Comparison of ENCODE assay signal across 1 cellular context in genomic region chr3:129593595-129594339, GRCh38.
TF ChIP-seq lines count a peak whose summit lies in the region.

No MANE protein-coding gene starts in this region.

TF ChIP-seq in HepG2, 621 proteins besides CTCF, POLR2A, EP300 and RAD21 (continued from another document and continues in another):
- TF ChIP-seq U2AF1 (optimal IDR thresholded peaks at IDR 0.05; ENCODE audit: low read depth, low read length), result no peak
- peak; percentile 55; the same call in 1 of the 2 replicates for TF ChIP-seq ZNF644 (CRISPR knock-in tag; IDR thresholded peaks at IDR 0.05; ENCODE audit: low read depth)
- peak; percentile 50; the same call in 1 of the 3 replicates for TF ChIP-seq MXI1 (IDR thresholded peaks at IDR 0.05; ENCODE audit: borderline replicate concordance, low read depth, low read length)
- peak; percentile 96 for TF ChIP-seq HNRNPL (IDR thresholded peaks at IDR 0.05; ENCODE audit: low read depth, low read length)
- no peak for TF ChIP-seq GTF3A (CRISPR knock-in tag; conservative IDR thresholded peaks at IDR 0.05)
- TF ChIP-seq, protein P1, sequence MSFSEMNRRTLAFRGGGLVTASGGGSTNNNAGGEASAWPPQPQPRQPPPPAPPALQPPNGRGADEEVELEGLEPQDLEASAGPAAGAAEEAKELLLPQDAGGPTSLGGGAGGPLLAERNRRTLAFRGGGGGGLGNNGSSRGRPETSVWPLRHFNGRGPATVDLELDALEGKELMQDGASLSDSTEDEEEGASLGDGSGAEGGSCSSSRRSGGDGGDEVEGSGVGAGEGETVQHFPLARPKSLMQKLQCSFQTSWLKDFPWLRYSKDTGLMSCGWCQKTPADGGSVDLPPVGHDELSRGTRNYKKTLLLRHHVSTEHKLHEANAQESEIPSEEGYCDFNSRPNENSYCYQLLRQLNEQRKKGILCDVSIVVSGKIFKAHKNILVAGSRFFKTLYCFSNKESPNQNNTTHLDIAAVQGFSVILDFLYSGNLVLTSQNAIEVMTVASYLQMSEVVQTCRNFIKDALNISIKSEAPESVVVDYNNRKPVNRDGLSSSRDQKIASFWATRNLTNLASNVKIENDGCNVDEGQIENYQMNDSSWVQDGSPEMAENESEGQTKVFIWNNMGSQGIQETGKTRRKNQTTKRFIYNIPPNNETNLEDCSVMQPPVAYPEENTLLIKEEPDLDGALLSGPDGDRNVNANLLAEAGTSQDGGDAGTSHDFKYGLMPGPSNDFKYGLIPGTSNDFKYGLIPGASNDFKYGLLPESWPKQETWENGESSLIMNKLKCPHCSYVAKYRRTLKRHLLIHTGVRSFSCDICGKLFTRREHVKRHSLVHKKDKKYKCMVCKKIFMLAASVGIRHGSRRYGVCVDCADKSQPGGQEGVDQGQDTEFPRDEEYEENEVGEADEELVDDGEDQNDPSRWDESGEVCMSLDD (CRISPR knock-in tag; IDR thresholded peaks at IDR 0.05; ENCODE audit: borderline replicate concordance), result peak; percentile 75; the same call in 1 of the 2 replicates
- no peak for TF ChIP-seq SMYD3 (CRISPR knock-in tag; IDR thresholded peaks at IDR 0.05)
- no peak for TF ChIP-seq CENPX (CRISPR knock-in tag; IDR thresholded peaks at IDR 0.05)
- peak; percentile 56; the same call in 1 of the 2 replicates for TF ChIP-seq ZNF788 (CRISPR knock-in tag; IDR thresholded peaks at IDR 0.05; ENCODE audit: borderline replicate concordance)
- TF ChIP-seq TEF (CRISPR knock-in tag; IDR thresholded peaks at IDR 0.05), result no peak
- TF ChIP-seq POGZ (CRISPR knock-in tag; IDR thresholded peaks at IDR 0.05), result peak; percentile 38; the same call in 1 of the 2 replicates
- no peak for TF ChIP-seq ZNF274 (CRISPR knock-in tag; IDR thresholded peaks at IDR 0.05)
- no peak for TF ChIP-seq RFXANK (CRISPR knock-in tag; IDR thresholded peaks at IDR 0.05)
- no peak for TF ChIP-seq SNAPC2 (CRISPR knock-in tag; IDR thresholded peaks at IDR 0.05)
- TF ChIP-seq PPARG (CRISPR knock-in tag; conservative IDR thresholded peaks at IDR 0.05), result 0 out of 2 replicates have a peak, but pooled peaks have one; percentile 43
- peak; percentile 37; the same call in 1 of the 2 replicates for TF ChIP-seq ZNF605 (CRISPR knock-in tag; IDR thresholded peaks at IDR 0.05)
- TF ChIP-seq ZFP36L2 (CRISPR knock-in tag; IDR thresholded peaks at IDR 0.05), result no peak
- TF ChIP-seq SRSF1 (optimal IDR thresholded peaks at IDR 0.05; ENCODE audit: low read depth, low read length), result no peak
- TF ChIP-seq, protein P2, sequence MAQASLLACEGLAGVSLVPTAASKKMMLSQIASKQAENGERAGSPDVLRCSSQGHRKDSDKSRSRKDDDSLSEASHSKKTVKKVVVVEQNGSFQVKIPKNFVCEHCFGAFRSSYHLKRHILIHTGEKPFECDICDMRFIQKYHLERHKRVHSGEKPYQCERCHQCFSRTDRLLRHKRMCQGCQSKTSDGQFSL (CRISPR knock-in tag; IDR thresholded peaks at IDR 0.05), result no peak
- peak; percentile 81; the same call in 1 of the 2 replicates for TF ChIP-seq MTA1 (CRISPR knock-in tag; IDR thresholded peaks at IDR 0.05; ENCODE audit: borderline replicate concordance)
- TF ChIP-seq ZNF414 (CRISPR knock-in tag; IDR thresholded peaks at IDR 0.05), result no peak
- TF ChIP-seq NR1H2 (CRISPR knock-in tag; IDR thresholded peaks at IDR 0.05; ENCODE audit: borderline replicate concordance, low read depth), result no peak
- TF ChIP-seq ZNF563 (CRISPR knock-in tag; IDR thresholded peaks at IDR 0.05), result no peak
- TF ChIP-seq, protein P3, sequence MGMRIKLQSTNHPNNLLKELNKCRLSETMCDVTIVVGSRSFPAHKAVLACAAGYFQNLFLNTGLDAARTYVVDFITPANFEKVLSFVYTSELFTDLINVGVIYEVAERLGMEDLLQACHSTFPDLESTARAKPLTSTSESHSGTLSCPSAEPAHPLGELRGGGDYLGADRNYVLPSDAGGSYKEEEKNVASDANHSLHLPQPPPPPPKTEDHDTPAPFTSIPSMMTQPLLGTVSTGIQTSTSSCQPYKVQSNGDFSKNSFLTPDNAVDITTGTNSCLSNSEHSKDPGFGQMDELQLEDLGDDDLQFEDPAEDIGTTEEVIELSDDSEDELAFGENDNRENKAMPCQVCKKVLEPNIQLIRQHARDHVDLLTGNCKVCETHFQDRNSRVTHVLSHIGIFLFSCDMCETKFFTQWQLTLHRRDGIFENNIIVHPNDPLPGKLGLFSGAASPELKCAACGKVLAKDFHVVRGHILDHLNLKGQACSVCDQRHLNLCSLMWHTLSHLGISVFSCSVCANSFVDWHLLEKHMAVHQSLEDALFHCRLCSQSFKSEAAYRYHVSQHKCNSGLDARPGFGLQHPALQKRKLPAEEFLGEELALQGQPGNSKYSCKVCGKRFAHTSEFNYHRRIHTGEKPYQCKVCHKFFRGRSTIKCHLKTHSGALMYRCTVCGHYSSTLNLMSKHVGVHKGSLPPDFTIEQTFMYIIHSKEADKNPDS (CRISPR knock-in tag; IDR thresholded peaks at IDR 0.05), result no peak
- peak; percentile 56; the same call in 1 of the 2 replicates for TF ChIP-seq ZNF350 (CRISPR knock-in tag; IDR thresholded peaks at IDR 0.05; ENCODE audit: borderline replicate concordance, low read depth)
- peak; percentile 32 for TF ChIP-seq SKI (IDR thresholded peaks at IDR 0.05; ENCODE audit: partially characterized antibody)
- no peak for TF ChIP-seq SMAD9 (CRISPR knock-in tag; IDR thresholded peaks at IDR 0.05)
- TF ChIP-seq ATM (IDR thresholded peaks at IDR 0.05; ENCODE audit: borderline replicate concordance), result no peak
- no peak for TF ChIP-seq ZNF761 (CRISPR knock-in tag; conservative IDR thresholded peaks at IDR 0.05)
- no peak for TF ChIP-seq PHB2 (IDR thresholded peaks at IDR 0.05; ENCODE audit: partially characterized antibody)
- TF ChIP-seq AFF4 (CRISPR knock-in tag; IDR thresholded peaks at IDR 0.05), result no peak; the same call in 1 of the 2 replicates
- TF ChIP-seq, protein P4, sequence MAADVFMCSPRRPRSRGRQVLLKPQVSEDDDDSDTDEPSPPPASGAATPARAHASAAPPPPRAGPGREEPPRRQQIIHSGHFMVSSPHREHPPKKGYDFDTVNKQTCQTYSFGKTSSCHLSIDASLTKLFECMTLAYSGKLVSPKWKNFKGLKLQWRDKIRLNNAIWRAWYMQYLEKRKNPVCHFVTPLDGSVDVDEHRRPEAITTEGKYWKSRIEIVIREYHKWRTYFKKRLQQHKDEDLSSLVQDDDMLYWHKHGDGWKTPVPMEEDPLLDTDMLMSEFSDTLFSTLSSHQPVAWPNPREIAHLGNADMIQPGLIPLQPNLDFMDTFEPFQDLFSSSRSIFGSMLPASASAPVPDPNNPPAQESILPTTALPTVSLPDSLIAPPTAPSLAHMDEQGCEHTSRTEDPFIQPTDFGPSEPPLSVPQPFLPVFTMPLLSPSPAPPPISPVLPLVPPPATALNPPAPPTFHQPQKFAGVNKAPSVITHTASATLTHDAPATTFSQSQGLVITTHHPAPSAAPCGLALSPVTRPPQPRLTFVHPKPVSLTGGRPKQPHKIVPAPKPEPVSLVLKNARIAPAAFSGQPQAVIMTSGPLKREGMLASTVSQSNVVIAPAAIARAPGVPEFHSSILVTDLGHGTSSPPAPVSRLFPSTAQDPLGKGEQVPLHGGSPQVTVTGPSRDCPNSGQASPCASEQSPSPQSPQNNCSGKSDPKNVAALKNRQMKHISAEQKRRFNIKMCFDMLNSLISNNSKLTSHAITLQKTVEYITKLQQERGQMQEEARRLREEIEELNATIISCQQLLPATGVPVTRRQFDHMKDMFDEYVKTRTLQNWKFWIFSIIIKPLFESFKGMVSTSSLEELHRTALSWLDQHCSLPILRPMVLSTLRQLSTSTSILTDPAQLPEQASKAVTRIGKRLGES (CRISPR knock-in tag; IDR thresholded peaks at IDR 0.05; ENCODE audit: borderline replicate concordance), result no peak
- peak; percentile 82; the same call in 1 of the 2 replicates for TF ChIP-seq ZNF431 (CRISPR knock-in tag; IDR thresholded peaks at IDR 0.05; ENCODE audit: borderline replicate concordance, low read depth)
- no peak for TF ChIP-seq HNRNPUL1 (IDR thresholded peaks at IDR 0.05; ENCODE audit: low read depth, low read length)
- TF ChIP-seq TARDBP (CRISPR knock-in tag; IDR thresholded peaks at IDR 0.05), result peak; percentile 90
- no peak for TF ChIP-seq ZNF816 (CRISPR knock-in tag; IDR thresholded peaks at IDR 0.05; ENCODE audit: borderline replicate concordance)
- TF ChIP-seq SAFB2 (CRISPR knock-in tag; IDR thresholded peaks at IDR 0.05; ENCODE audit: borderline replicate concordance, low read depth), result no peak
- peak; percentile 61; the same call in 1 of the 2 replicates for TF ChIP-seq DPF2 (CRISPR knock-in tag; IDR thresholded peaks at IDR 0.05; ENCODE audit: borderline replicate concordance, low read depth)
- no peak for TF ChIP-seq SRSF9 (IDR thresholded peaks at IDR 0.05; ENCODE audit: borderline replicate concordance, insufficient read depth, low read depth, low read length, poor library complexity, severe bottlenecking)
- TF ChIP-seq TCF7 (IDR thresholded peaks at IDR 0.05; ENCODE audit: low read depth), result peak; percentile 83
- no peak for TF ChIP-seq PLRG1 (conservative IDR thresholded peaks at IDR 0.05)
- TF ChIP-seq ZEB1 (IDR thresholded peaks at IDR 0.05; ENCODE audit: insufficient replicate concordance, low read depth), result peak; percentile 87
- no peak for TF ChIP-seq MATR3 (CRISPR knock-in tag; IDR thresholded peaks at IDR 0.05)
- TF ChIP-seq HNRNPLL (IDR thresholded peaks at IDR 0.05; ENCODE audit: low read depth, low read length, poor library complexity, severe bottlenecking), result peak; percentile 55
- TF ChIP-seq ZFP90 (CRISPR knock-in tag; IDR thresholded peaks at IDR 0.05; ENCODE audit: borderline replicate concordance), result no peak; the same call in 1 of the 2 replicates
- no peak for TF ChIP-seq ZBTB8A (CRISPR knock-in tag; IDR thresholded peaks at IDR 0.05; ENCODE audit: borderline replicate concordance, low read depth)
- no peak for TF ChIP-seq ZNF75D (CRISPR knock-in tag; IDR thresholded peaks at IDR 0.05; ENCODE audit: borderline replicate concordance)
- TF ChIP-seq ZNF704 (CRISPR knock-in tag; IDR thresholded peaks at IDR 0.05; ENCODE audit: borderline replicate concordance), result no peak
- no peak for TF ChIP-seq SRSF4 (IDR thresholded peaks at IDR 0.05; ENCODE audit: low read depth, low read length, poor library complexity, severe bottlenecking)
- TF ChIP-seq MXD4 (CRISPR knock-in tag; IDR thresholded peaks at IDR 0.05), result 0 out of 2 replicates have a peak, but pooled peaks have one; percentile 15
- no peak for TF ChIP-seq ZNF615 (CRISPR knock-in tag; IDR thresholded peaks at IDR 0.05; ENCODE audit: borderline replicate concordance)
- no peak for TF ChIP-seq THAP8 (CRISPR knock-in tag; IDR thresholded peaks at IDR 0.05; ENCODE audit: borderline replicate concordance)
